In the genomic region with DNA sequence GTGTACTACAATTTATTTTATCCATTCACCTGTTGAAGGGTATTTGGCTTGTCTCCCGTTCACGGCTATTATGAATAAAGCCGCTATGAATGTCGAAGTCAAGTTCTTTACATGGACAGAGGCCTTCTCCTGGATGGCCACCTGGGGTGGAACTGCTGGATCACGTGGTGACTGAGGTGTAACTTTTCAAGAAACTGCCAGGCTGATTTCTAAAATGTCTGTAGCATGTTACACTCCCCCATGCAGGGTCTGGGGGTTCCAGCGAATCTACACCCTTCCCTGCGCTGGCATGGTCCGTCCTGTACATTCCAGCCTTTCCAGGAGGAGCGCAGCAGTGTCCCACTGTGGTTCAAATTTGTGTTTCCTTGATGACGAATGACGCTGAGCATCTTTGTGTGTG, we compare ENCODE assay signal across 22 cellular contexts.
DNase-seq lines count a peak whose midpoint lies in the region; ATAC-seq and TF ChIP-seq lines count a peak whose summit lies in the region.
"Had no signal": no experiment of that assay in that cellular context is flagged by ENCODE, and none has a peak within 500 bp of the region (broad histone marks: within the 10 kb centered on the region; RNA-seq: fewer than 3 reads in every experiment).

No MANE protein-coding gene starts in this region.

- intact Hi-C loops in Right ventricle myocardium inferior (cut with DNase I) (no loop called here), heart right ventricle (cut with DNase I) (no loop called here), upper lobe of right lung (cut with DNase I) (no loop called here)

- 75 to 77% methylated on average over 11 of the region's 11 CpGs for WGBS in heart right ventricle, 2 donors

- H3K27me3 ChIP-seq in heart right ventricle (peaks cover 0 to 16% (median 0%) of the 10 kb centered on the region in 7 donors), upper lobe of right lung (peaks cover 13% of the 10 kb centered on the region)
- H3K27me3 ChIP-seq: SJCRH30 had no signal

- no peaks in the 10 kb centered on the region for H3K9me3 ChIP-seq in heart right ventricle
- no peaks in the 10 kb centered on the region for H3K9me3 ChIP-seq in upper lobe of right lung
- H3K9me3 ChIP-seq: BE2C, SJCRH30 had no signal

- H3K27me3 Mint-ChIP-seq in WTC11 (ENCODE audit: low read depth): no peaks in the 10 kb centered on the region

- ATAC-seq in Right ventricle myocardium inferior: no peak
- ATAC-seq in heart right ventricle: no peak
- ATAC-seq in WTC11: no peak
- ATAC-seq in upper lobe of right lung: no peak

- H3K27ac ChIP-seq in heart right ventricle (no peak overlapping the region), upper lobe of right lung (no peak overlapping the region), coronary artery (no peak overlapping the region)
- H3K27ac ChIP-seq: RWPE1, SJCRH30 had no signal

- 0 out of 2 replicates have a peak overlapping the region, but pooled peaks have one; percentile 64 for H3K27ac Mint-ChIP-seq in WTC11
- H3K27ac Mint-ChIP-seq: CD4-positive, CD25-positive, alpha-beta regulatory T cell; HFFc6; IgD-negative memory B cell had no signal

- no peaks in the 10 kb centered on the region for H3K4me1 ChIP-seq in heart right ventricle
- no peaks in the 10 kb centered on the region for H3K4me1 ChIP-seq in upper lobe of right lung
- H3K4me1 ChIP-seq: BE2C, SJCRH30 had no signal

- DNase-seq in Right ventricle myocardium inferior (ENCODE audit: missing footprints) (peak; percentile 28), heart right ventricle (no peak), WTC11 (ENCODE audit: low spot score) (no peak), mesenteric fat pad (ENCODE audit: low spot score) (peak; percentile 43), upper lobe of right lung (peak; percentile 22), NCI-H187 (lab: John Stamatoyannopoulos, UW) (no peak), coronary artery (ENCODE audit: low spot score) (no peak)
- DNase-seq: BE2C; CD4-positive, CD25-positive, alpha-beta regulatory T cell; EL; GF-D8; HFFc6; Kasumi-1; NCI-H1417 treated with DMSO at 0.1 percent for 48 hours; NCI-H187 treated with DMSO at 0.1 percent for 48 hours; NCI-H2107; NCI-H510A; NCI-H774; NK-92 treated with Interleukin-12 subunit alpha and Interleukin-12 subunit beta, amount 100 ng/mL, for 24 hours had no signal

- CTCF ChIA-PET in WTC11 (lab: Charles Lee): interaction anchor here (0.8 to 1.0 kb wide), 2 partner anchors 198 to 541 kb away, joined by 3 to 5 read pairs; no protein-coding TSS in a partner anchor

- no peak for TF ChIP-seq CTCF in heart right ventricle (IDR thresholded peaks at IDR 0.05)
- no peak for TF ChIP-seq CTCF in WTC11 (IDR thresholded peaks at IDR 0.05)
- TF ChIP-seq CTCF in upper lobe of right lung (IDR thresholded peaks at IDR 0.05): no peak
- no peak for TF ChIP-seq CTCF in coronary artery (IDR thresholded peaks at IDR 0.05)

- H3K4me3 ChIP-seq in heart right ventricle (no peak overlapping the region), upper lobe of right lung (no peak overlapping the region), coronary artery (no peak overlapping the region)
- H3K4me3 ChIP-seq: SJCRH30 had no signal

- no peaks in the 10 kb centered on the region for H3K36me3 Mint-ChIP-seq in WTC11
- H3K36me3 Mint-ChIP-seq: CD4-positive, CD25-positive, alpha-beta regulatory T cell had no signal

- H3K36me3 ChIP-seq in heart right ventricle (no peaks in the 10 kb centered on the region), upper lobe of right lung (no peaks in the 10 kb centered on the region)
- H3K36me3 ChIP-seq: BE2C, SJCRH30 had no signal

- no peak overlapping the region for H3K4me3 Mint-ChIP-seq in WTC11
- H3K4me3 Mint-ChIP-seq: CD4-positive, CD25-positive, alpha-beta regulatory T cell; HFFc6; IgD-negative memory B cell had no signal

- no peaks in the 10 kb centered on the region for H3K9me3 Mint-ChIP-seq in WTC11
- H3K9me3 Mint-ChIP-seq: CD4-positive, CD25-positive, alpha-beta regulatory T cell; HFFc6 had no signal

- POLR2A ChIA-PET in WTC11 (lab: Charles Lee): no interaction called here

- H3K4me1 Mint-ChIP-seq in WTC11: peaks cover 9% of the 10 kb centered on the region
- H3K4me1 Mint-ChIP-seq: CD4-positive, CD25-positive, alpha-beta regulatory T cell; IgD-negative memory B cell had no signal

TF ChIP-seq in WTC11, 78 proteins besides CTCF, POLR2A, EP300 and RAD21:
- TF ChIP-seq TEAD1 (CRISPR knock-in tag; IDR thresholded peaks at IDR 0.05) (no peak), ZNF121 (CRISPR knock-in tag; IDR thresholded peaks at IDR 0.05) (no peak), ZNF232 (CRISPR knock-in tag; IDR thresholded peaks at IDR 0.05) (no peak), PRRX2 (CRISPR knock-in tag; IDR thresholded peaks at IDR 0.05) (no peak)
- TF ChIP-seq, protein P1, sequence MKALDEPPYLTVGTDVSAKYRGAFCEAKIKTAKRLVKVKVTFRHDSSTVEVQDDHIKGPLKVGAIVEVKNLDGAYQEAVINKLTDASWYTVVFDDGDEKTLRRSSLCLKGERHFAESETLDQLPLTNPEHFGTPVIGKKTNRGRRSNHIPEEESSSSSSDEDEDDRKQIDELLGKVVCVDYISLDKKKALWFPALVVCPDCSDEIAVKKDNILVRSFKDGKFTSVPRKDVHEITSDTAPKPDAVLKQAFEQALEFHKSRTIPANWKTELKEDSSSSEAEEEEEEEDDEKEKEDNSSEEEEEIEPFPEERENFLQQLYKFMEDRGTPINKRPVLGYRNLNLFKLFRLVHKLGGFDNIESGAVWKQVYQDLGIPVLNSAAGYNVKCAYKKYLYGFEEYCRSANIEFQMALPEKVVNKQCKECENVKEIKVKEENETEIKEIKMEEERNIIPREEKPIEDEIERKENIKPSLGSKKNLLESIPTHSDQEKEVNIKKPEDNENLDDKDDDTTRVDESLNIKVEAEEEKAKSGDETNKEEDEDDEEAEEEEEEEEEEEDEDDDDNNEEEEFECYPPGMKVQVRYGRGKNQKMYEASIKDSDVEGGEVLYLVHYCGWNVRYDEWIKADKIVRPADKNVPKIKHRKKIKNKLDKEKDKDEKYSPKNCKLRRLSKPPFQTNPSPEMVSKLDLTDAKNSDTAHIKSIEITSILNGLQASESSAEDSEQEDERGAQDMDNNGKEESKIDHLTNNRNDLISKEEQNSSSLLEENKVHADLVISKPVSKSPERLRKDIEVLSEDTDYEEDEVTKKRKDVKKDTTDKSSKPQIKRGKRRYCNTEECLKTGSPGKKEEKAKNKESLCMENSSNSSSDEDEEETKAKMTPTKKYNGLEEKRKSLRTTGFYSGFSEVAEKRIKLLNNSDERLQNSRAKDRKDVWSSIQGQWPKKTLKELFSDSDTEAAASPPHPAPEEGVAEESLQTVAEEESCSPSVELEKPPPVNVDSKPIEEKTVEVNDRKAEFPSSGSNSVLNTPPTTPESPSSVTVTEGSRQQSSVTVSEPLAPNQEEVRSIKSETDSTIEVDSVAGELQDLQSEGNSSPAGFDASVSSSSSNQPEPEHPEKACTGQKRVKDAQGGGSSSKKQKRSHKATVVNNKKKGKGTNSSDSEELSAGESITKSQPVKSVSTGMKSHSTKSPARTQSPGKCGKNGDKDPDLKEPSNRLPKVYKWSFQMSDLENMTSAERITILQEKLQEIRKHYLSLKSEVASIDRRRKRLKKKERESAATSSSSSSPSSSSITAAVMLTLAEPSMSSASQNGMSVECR (CRISPR knock-in tag; IDR thresholded peaks at IDR 0.05; ENCODE audit: borderline replicate concordance): no peak
- TF ChIP-seq, protein P2, sequence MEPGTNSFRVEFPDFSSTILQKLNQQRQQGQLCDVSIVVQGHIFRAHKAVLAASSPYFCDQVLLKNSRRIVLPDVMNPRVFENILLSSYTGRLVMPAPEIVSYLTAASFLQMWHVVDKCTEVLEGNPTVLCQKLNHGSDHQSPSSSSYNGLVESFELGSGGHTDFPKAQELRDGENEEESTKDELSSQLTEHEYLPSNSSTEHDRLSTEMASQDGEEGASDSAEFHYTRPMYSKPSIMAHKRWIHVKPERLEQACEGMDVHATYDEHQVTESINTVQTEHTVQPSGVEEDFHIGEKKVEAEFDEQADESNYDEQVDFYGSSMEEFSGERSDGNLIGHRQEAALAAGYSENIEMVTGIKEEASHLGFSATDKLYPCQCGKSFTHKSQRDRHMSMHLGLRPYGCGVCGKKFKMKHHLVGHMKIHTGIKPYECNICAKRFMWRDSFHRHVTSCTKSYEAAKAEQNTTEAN (CRISPR knock-in tag; IDR thresholded peaks at IDR 0.05): no peak

Comparison
In these comparisons a context has a peak if more than half of its experiments do, and no peak if none do; other contexts are left out.
1. DNase-seq: peak in Right ventricle myocardium inferior (single experiment), mesenteric fat pad (single experiment) and upper lobe of right lung (single experiment); none in heart right ventricle (0 of 2), WTC11 (single experiment), NCI-H187 (0 of 2) and coronary artery (single experiment).